22 cellular contexts compared by ENCODE assay signal in genomic region chr10:60207894-60208293, GRCh38.
"Had no signal": no experiment of that assay in that cellular context is flagged by ENCODE, and none has a peak within 500 bp of the region (broad histone marks: within the 10 kb centered on the region; RNA-seq: fewer than 3 reads in every experiment).

No MANE protein-coding gene starts in this region.

- DNase-seq: effector CD4-positive, alpha-beta T cell; immature natural killer cell; islet precursor cell; left colon; left ventricle myocardium superior; lower lobe of right lung; naive thymus-derived CD8-positive, alpha-beta T cell; nephron progenitor cell; occipital lobe; ovary; posterior cingulate gyrus; right lobe of liver; stimulated activated CD4-positive, alpha-beta T cell treated with anti-CD3 and anti-CD28 coated beads, Interleukin-12 subunit alpha, Interleukin-12 subunit beta, amount 100 ng/mL, for 4 hours; stimulated activated CD4-positive, alpha-beta T cell treated with anti-CD3 and anti-CD28 coated beads, Interleukin-1b, Interleukin-23, amount 100 ng/mL, for 48 hours; stimulated activated CD4-positive, alpha-beta T cell treated with anti-CD3 and anti-CD28 coated beads, Interleukin-4, amount 100 ng/mL, for 1 hour; stimulated activated CD8-positive, alpha-beta memory T cell treated with anti-CD3 and anti-CD28 coated beads, Interleukin-4, amount 100 ng/mL, for 48 hours; stimulated activated naive CD4-positive, alpha-beta T cell; stimulated activated naive CD8-positive, alpha-beta T cell treated with anti-CD3 and anti-CD28 coated beads, Interleukin-15, amount 100 ng/mL, for 72 hours; transverse colon had no signal

- ATAC-seq: left ventricle myocardium superior; lower lobe of right lung; naive thymus-derived CD8-positive, alpha-beta T cell; stimulated activated naive CD8-positive, alpha-beta T cell treated with anti-CD3 and anti-CD28 coated beads, Interleukin-15, amount 100 ng/mL, for 72 hours had no signal

- H3K4me3 ChIP-seq: dorsolateral prefrontal cortex, lower lobe of right lung, ovary, right lobe of liver, smooth muscle cell, suprapubic skin, transverse colon had no signal
